ENCODE assay signal across 27 cellular contexts in genomic region chr18:45274026-45274425, GRCh38.
"Had no signal": no experiment of that assay in that cellular context is flagged by ENCODE, and none has a peak within 500 bp of the region (broad histone marks: within the 10 kb centered on the region; RNA-seq: fewer than 3 reads in every experiment).

No MANE protein-coding gene starts in this region.

- H3K9ac ChIP-seq: neural progenitor cell had no signal

- H3K4me2 ChIP-seq: neural progenitor cell had no signal

- H3K4me1 ChIP-seq: lower lobe of right lung, neural progenitor cell, right atrium auricular region, stomach, upper lobe of right lung had no signal

- H3K9me3 ChIP-seq: neutrophil, upper lobe of right lung had no signal

- FAIRE-seq: kidney, urothelium cell line had no signal

- ATAC-seq: left ventricle myocardium superior; lower lobe of right lung; natural killer cell; sciatic nerve; stimulated activated naive B cell treated with anti-CD40 and anti-IgM and Interleukin-4, amounts not matched to agents 10 μg/mL and 1 μg/mL and 100 μg/mL, for 72 hours; stimulated activated naive CD8-positive, alpha-beta T cell treated with anti-CD3 and anti-CD28 coated beads, Interleukin-15, Interleukin-2, amounts not matched to agents 100 U/mL and 50 U/mL, for 24 hours; upper lobe of right lung had no signal

- H3K27ac ChIP-seq: lower lobe of right lung, neural progenitor cell, neutrophil, right atrium auricular region, skin epidermis, stomach, thoracic aorta, tibial artery, upper lobe of right lung had no signal

- H3K4me3 ChIP-seq: lower lobe of right lung, neural progenitor cell, right atrium auricular region, skin epidermis, stomach, thoracic aorta, tibial artery, upper lobe of right lung had no signal

- H3K27me3 ChIP-seq: neural progenitor cell, neutrophil, right atrium auricular region, stomach, tibial artery, upper lobe of right lung had no signal

- H3K36me3 ChIP-seq: lower lobe of right lung, neural progenitor cell, neutrophil, right atrium auricular region, stomach, thoracic aorta, tibial artery, upper lobe of right lung had no signal

- DNase-seq: hippocampal formation; kidney; left ventricle myocardium superior; lower lobe of right lung; mammary epithelial cell; mesenchymal stem cell; naive B cell; natural killer cell; nephron progenitor cell; occipital lobe; stimulated activated CD4-positive, alpha-beta T cell treated with anti-CD3 and anti-CD28 coated beads, Interleukin-12 subunit alpha, Interleukin-12 subunit beta, amount 100 ng/mL, for 4 hours; stimulated activated CD4-positive, alpha-beta T cell treated with anti-CD3 and anti-CD28 coated beads, Interleukin-15, amount 100 ng/mL, for 24 hours; stimulated activated CD4-positive, alpha-beta T cell treated with anti-CD3 and anti-CD28 coated beads, Interleukin-2, amount 100 ng/mL, for 24 hours; stimulated activated CD4-positive, alpha-beta T cell treated with anti-CD3 and anti-CD28 coated beads, Interleukin-4, amount 100 ng/mL, for 1 hour; stimulated activated naive B cell treated with anti-CD40 and anti-IgM and Interleukin-4, amounts not matched to agents 10 μg/mL and 1 μg/mL and 100 μg/mL, for 72 hours; stimulated activated naive CD8-positive, alpha-beta T cell treated with anti-CD3 and anti-CD28 coated beads, Interleukin-15, Interleukin-2, amounts not matched to agents 100 U/mL and 50 U/mL, for 24 hours; stomach; tibial artery; trophoblast cell; upper lobe of right lung had no signal

- H2AFZ ChIP-seq: neural progenitor cell had no signal
